8 cellular contexts compared by ENCODE assay signal in the genomic region with DNA sequence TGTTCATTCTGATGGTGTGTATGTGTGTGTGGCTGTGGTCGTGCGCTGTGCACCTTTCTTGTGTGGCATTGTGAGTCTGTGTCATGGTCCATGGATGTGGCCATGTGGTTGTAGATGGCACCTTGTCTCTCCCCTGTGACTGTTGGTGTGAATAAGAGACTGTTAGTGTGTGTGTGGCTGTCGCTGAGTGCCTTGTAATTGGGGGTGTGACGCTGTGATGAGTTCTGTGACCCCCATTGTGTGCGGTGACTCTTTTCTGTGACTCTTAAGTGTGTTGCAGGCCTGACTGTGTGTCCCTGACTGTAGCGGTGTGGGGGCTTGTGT. TPM values are rescaled to one million over a fixed set of nuclear protein-coding genes. Genes with fewer than 3 reads are reported as not detected.
DNase-seq lines count a peak whose midpoint lies in the region; ATAC-seq, FAIRE-seq and TF ChIP-seq lines count a peak whose summit lies in the region.

No MANE protein-coding gene starts in this region.

- H3K18ac ChIP-seq in H1 (ENCODE audit: extremely low read depth, low read length): no peak overlapping the region

- no peak overlapping the region for H2BK120ac ChIP-seq in H1 (replicated peaks; ENCODE audit: low read depth, low read length)

- H3K79me2 ChIP-seq in H1 (ENCODE audit: control insufficient read depth in 1 of 2, insufficient read depth in 2 of 2, low read length in 2 of 2): no peaks in the 10 kb centered on the region
- no peaks in the 10 kb centered on the region for H3K79me2 ChIP-seq in neural progenitor cell (ENCODE audit: low read depth)

- peaks cover 13% of the 10 kb centered on the region; the same call in 1 of the 2 replicates for H3K23me2 ChIP-seq in H1 (ENCODE audit: low read depth, low read length)

- 84% methylated on average over 6 of the region's 6 CpGs; no CpG with 5 or more reads in 1 of the 2 experiments for WGBS in H1 (ENCODE audit: extremely low coverage in 1 of 2, insufficient coverage in 1 of 2, insufficient read length in 1 of 2, insufficient replicate concordance in 2 of 2, low coverage in 1 of 2, low lambda C conversion rate in 2 of 2, missing lambda C conversion rate in 1 of 2), 2 experiments

- POLR2A ChIA-PET in BJ (lab: Charles Lee): no interaction called here
- POLR2A ChIA-PET in H1 (lab: Charles Lee; ENCODE audit: partially characterized antibody): interaction anchor here (1.8 kb wide), 1 partner anchor 14 kb away, joined by 6 read pairs; no protein-coding TSS in a partner anchor

- no peak overlapping the region for H4K5ac ChIP-seq in H1 (ENCODE audit: insufficient read length, low read depth, low read length)

- ATAC-seq in GM18907 (IDR thresholded peaks at IDR 0.05; ENCODE audit: unreplicated experiment): no peak

- H3K4ac ChIP-seq in H1 (replicated peaks; ENCODE audit: insufficient read length, low read depth, low read length): no peak overlapping the region

- H3K9me3 Mint-ChIP-seq in neural progenitor cell: no peaks in the 10 kb centered on the region

- TF ChIP-seq CTCF in BJ (IDR thresholded peaks at IDR 0.05; ENCODE audit: insufficient read depth, low read depth, low read length): no peak
- no peak for TF ChIP-seq CTCF in H1 (IDR thresholded peaks at IDR 0.05; ENCODE audit: control extremely low read depth in 1 of 3, insufficient read depth in 1 of 3, low read depth in 1 of 3, low read length in 3 of 3)
- no peak for TF ChIP-seq CTCF in neural progenitor cell (IDR thresholded peaks at IDR 0.05)

- no peak overlapping the region for H4K91ac ChIP-seq in H1 (replicated peaks; ENCODE audit: insufficient read length, low read length)

- H3K36me3 Mint-ChIP-seq in neural progenitor cell: no peaks in the 10 kb centered on the region

- H2AFZ ChIP-seq in H1 (ENCODE audit: low read length): no peak overlapping the region
- H2AFZ ChIP-seq in neural progenitor cell (replicated peaks): no peak overlapping the region

- peak overlapping the region; percentile 97 for H2AK5ac ChIP-seq in H1 (ENCODE audit: low read depth, low read length)

- H3K27ac Mint-ChIP-seq in neural progenitor cell: peak overlapping the region; percentile 55

- no peak overlapping the region for H3K56ac ChIP-seq in H1 (replicated peaks; ENCODE audit: insufficient read length, low read depth, low read length)

- no peak for TF ChIP-seq POLR2A in H1 (IDR thresholded peaks at IDR 0.05; ENCODE audit: control extremely low read depth in 1 of 2, low read depth in 2 of 2, low read length in 2 of 2)

- H2BK20ac ChIP-seq in H1 (ENCODE audit: low read length): peak overlapping the region; percentile 61; the same call in 1 of the 2 replicates

- H3K4me3 Mint-ChIP-seq in neural progenitor cell: peak overlapping the region; percentile 79

- H3K27me3 Mint-ChIP-seq in neural progenitor cell (ENCODE audit: insufficient read depth, low read depth): peaks cover 26% of the 10 kb centered on the region

- H3K23ac ChIP-seq in H1 (ENCODE audit: insufficient read length): no peak overlapping the region

- no peak for TF ChIP-seq EP300 in H1 (IDR thresholded peaks at IDR 0.05; ENCODE audit: borderline replicate concordance in 1 of 2, low read depth in 2 of 2, low read length in 2 of 2)

- peaks cover 9% of the 10 kb centered on the region for H3F3A ChIP-seq in neural progenitor cell (ENCODE audit: low read depth)

- peak overlapping the region; percentile 90 for H2BK12ac ChIP-seq in H1 (ENCODE audit: low read depth, low read length)

- H3K27me3 ChIP-seq in BJ (ENCODE audit: control insufficient read depth, insufficient read depth, low read length) (no peaks in the 10 kb centered on the region), NT2/D1 (ENCODE audit: insufficient read depth, insufficient read length) (peaks cover 10% of the 10 kb centered on the region), H1 (replicated peaks in 1 of 4; ENCODE audit: control insufficient read depth in 3 of 4, extremely low read depth in 1 of 4, insufficient read depth in 3 of 4, low read length in 3 of 4) (peaks cover 0 to 17% (median 12%) of the 10 kb centered on the region in 4 experiments; a peak in 3 of 7 replicates), neural progenitor cell (peaks cover 56% of the 10 kb centered on the region)

- H3K4me1 ChIP-seq in NT2/D1 (ENCODE audit: insufficient read depth, insufficient read length) (peaks cover 13% of the 10 kb centered on the region), H1 (replicated peaks in 1 of 4; ENCODE audit: control insufficient read depth in 3 of 4, insufficient read depth in 4 of 4, low read length in 3 of 4) (peaks cover 3 to 11% (median 8%) of the 10 kb centered on the region in 4 experiments), neural progenitor cell (peaks cover 3% of the 10 kb centered on the region)

- H3K4me2 ChIP-seq in H1 (ENCODE audit: insufficient read depth in 1 of 2, low read depth in 2 of 2, low read length in 2 of 2) (peak overlapping the region; percentile 61 to 94), neural progenitor cell (no peak overlapping the region)

- no peaks in the 10 kb centered on the region for H3K9me3 ChIP-seq in NT2/D1 (ENCODE audit: insufficient read depth, low read length)
- no peaks in the 10 kb centered on the region for H3K9me3 ChIP-seq in H1 (ENCODE audit: insufficient read depth in 2 of 2, low read depth in 1 of 2, low read length in 1 of 2)
- no peaks in the 10 kb centered on the region for H3K9me3 ChIP-seq in neural progenitor cell (ENCODE audit: low read depth)

- no peak overlapping the region for H3K14ac ChIP-seq in H1 (ENCODE audit: insufficient read length)

- H4K8ac ChIP-seq in H1 (ENCODE audit: extremely low read depth, insufficient read depth, low read length): no peak overlapping the region

- FAIRE-seq in H1 (lab: Jason Lieb, UNC): no peak

- peak overlapping the region; percentile 95; the same call in 1 of the 2 replicates for H2BK15ac ChIP-seq in H1 (ENCODE audit: low read length)

- peaks cover 3% of the 10 kb centered on the region; the same call in 1 of the 2 replicates for H3K79me1 ChIP-seq in H1 (ENCODE audit: low read depth, low read length)

- peaks cover 19% of the 10 kb centered on the region for H3K4me1 Mint-ChIP-seq in neural progenitor cell

- H3K9ac ChIP-seq in NT2/D1 (ENCODE audit: insufficient read length, low read depth) (no peak overlapping the region), H1 (replicated peaks in 1 of 4; ENCODE audit: extremely low read depth in 1 of 4, low read depth in 3 of 4, low read length in 3 of 4) (peak overlapping the region in 1 of 4 experiments; percentile 18; a peak in 1 of 7 replicates), neural progenitor cell (no peak overlapping the region)

- no peak overlapping the region for H3K27ac ChIP-seq in H1 (ENCODE audit: low read depth, low read length)
- H3K27ac ChIP-seq in neural progenitor cell: no peak overlapping the region

- no peak for TF ChIP-seq RAD21 in H1 (IDR thresholded peaks at IDR 0.05 in 1 of 2, conservative IDR thresholded peaks at IDR 0.05 in 1 of 2; ENCODE audit: low read depth in 2 of 2, low read length in 2 of 2)

- H3K4me3 ChIP-seq in BJ (ENCODE audit: low read depth, low read length) (peak overlapping the region; percentile 62), NT2/D1 (ENCODE audit: insufficient read length, low read depth) (peak overlapping the region; percentile 36), H1 (ENCODE audit: extremely low read depth in 1 of 4, insufficient read depth in 2 of 4, low read depth in 3 of 4, low read length in 4 of 4) (peak overlapping the region; percentile 22 to 61 (median 36); a peak in 5 of 8 replicates), neural progenitor cell (no peak overlapping the region)

- CTCF ChIA-PET in BJ (lab: Yijun Ruan, JAX) (no interaction called here), H1 (lab: Charles Lee; ENCODE audit: partially characterized antibody) (no interaction called here)

- H2BK5ac ChIP-seq in H1 (ENCODE audit: low read depth, low read length): peak overlapping the region; percentile 85; the same call in 1 of the 2 replicates

- DNase-seq in BJ (ENCODE audit: low read depth): no peak
- DNase-seq in NT2/D1 (ENCODE audit: low read depth, low spot score): no peak
- DNase-seq in H1 (ENCODE audit: low read depth in 1 of 2, low spot score in 2 of 2): no peak
- no peak for DNase-seq in neural progenitor cell (ENCODE audit: low spot score)
- no peak for DNase-seq in SW 1271 (lab: John Stamatoyannopoulos, UW)
- DNase-seq in NCI-H1048 (lab: John Stamatoyannopoulos, UW): no peak
- no peak for DNase-seq in hippocampal formation (lab: John Stamatoyannopoulos, UW)

- peaks cover 5% of the 10 kb centered on the region; the same call in 1 of the 2 replicates for H3K36me3 ChIP-seq in BJ (ENCODE audit: control insufficient read depth, insufficient read depth, low read length)
- H3K36me3 ChIP-seq in NT2/D1 (ENCODE audit: insufficient read depth, insufficient read length, low read length): peaks cover 4% of the 10 kb centered on the region
- no peaks in the 10 kb centered on the region for H3K36me3 ChIP-seq in H1 (ENCODE audit: control insufficient read depth in 2 of 4, insufficient read depth in 4 of 4, low read length in 3 of 4)
- H3K36me3 ChIP-seq in neural progenitor cell: no peaks in the 10 kb centered on the region

- H4K20me1 ChIP-seq in H1 (replicated peaks in 1 of 2; ENCODE audit: control insufficient read depth in 1 of 2, insufficient read depth in 2 of 2, low read length in 2 of 2) (peaks cover 0 to 5% of the 10 kb centered on the region in 2 experiments), neural progenitor cell (ENCODE audit: low read depth) (peaks cover 9% of the 10 kb centered on the region)

RNA-seq across cellular contexts. Expression of gene PLPPR2, which starts 0.8 kb away (rescaled TPM):
- 19.2 and 30.5 TPM in 2 replicates for polyA plus RNA-seq in BJ (2011; rRNA removed)
- polyA minus RNA-seq in BJ (2011; rRNA and poly(A)+ RNA removed): 14.3 and 22.0 TPM in 2 replicates
- 9.5 and 11.7 TPM in 2 replicates for total RNA-seq in H1 (2021; fragmentation: NEBNext Ultra II Directional; extraction: Animal tissue kit (Norgen Biotek cat#: 25700))
- 7.2 and 14.9 TPM in 2 replicates for polyA plus RNA-seq in H1 (2011; rRNA removed)
- polyA plus RNA-seq in H1 (2011; cell fraction: cytosol; rRNA removed): 6.2 TPM
- 15.6 TPM for polyA plus RNA-seq in H1 (2011; cell fraction: nucleus; rRNA removed)
- 7.1 to 13.3 TPM (median 10.8 TPM) in 4 replicates for polyA plus RNA-seq in H1 (2012, experiment 1 of 2)
- 9.1 TPM for polyA plus RNA-seq in H1 (2012, experiment 2 of 2)
- polyA plus RNA-seq in H1 (2013, experiment 1 of 2): 13.4 TPM
- polyA plus RNA-seq in H1 (2013, experiment 2 of 2): 13.8 TPM
- 3.7 and 5.4 TPM in 2 replicates for polyA minus RNA-seq in H1 (2011; rRNA and poly(A)+ RNA removed)
- 5.9 TPM for polyA minus RNA-seq in H1 (2011; cell fraction: cytosol; rRNA and poly(A)+ RNA removed)
- polyA minus RNA-seq in H1 (2011; cell fraction: nucleus; rRNA and poly(A)+ RNA removed): 11.3 TPM
- 0.80 and 3.1 TPM in 2 replicates for total RNA-seq in neural progenitor cell (ENCODE audit: low replicate concordance)

RNA-seq across cellular contexts. Expression of gene CCDC159, which starts 9.7 kb away (rescaled TPM):
- polyA plus RNA-seq in BJ (2011; rRNA removed) (16.3 and 21.4 TPM in 2 replicates), H1 (2011; rRNA removed) (5.4 and 7.1 TPM in 2 replicates)
- 5.5 and 7.2 TPM in 2 replicates for polyA minus RNA-seq in BJ (2011; rRNA and poly(A)+ RNA removed)
- 4.0 and 5.5 TPM in 2 replicates for total RNA-seq in H1 (2021; fragmentation: NEBNext Ultra II Directional; extraction: Animal tissue kit (Norgen Biotek cat#: 25700))
- 9.4 TPM for polyA plus RNA-seq in H1 (2011; cell fraction: cytosol; rRNA removed)
- 18.9 TPM for polyA plus RNA-seq in H1 (2011; cell fraction: nucleus; rRNA removed)
- 7.4 to 11.5 TPM (median 8.6 TPM) in 4 replicates for polyA plus RNA-seq in H1 (2012, experiment 1 of 2)
- polyA plus RNA-seq in H1 (2012, experiment 2 of 2): 4.3 TPM
- 4.5 TPM for polyA plus RNA-seq in H1 (2013, experiment 1 of 2)
- 4.3 TPM for polyA plus RNA-seq in H1 (2013, experiment 2 of 2)
- polyA minus RNA-seq in H1 (2011; rRNA and poly(A)+ RNA removed): 5.1 and 6.5 TPM in 2 replicates
- not detected for polyA minus RNA-seq in H1 (2011; cell fraction: cytosol; rRNA and poly(A)+ RNA removed)
- 2.9 TPM for polyA minus RNA-seq in H1 (2011; cell fraction: nucleus; rRNA and poly(A)+ RNA removed)
- 1.8 and 4.4 TPM in 2 replicates for total RNA-seq in neural progenitor cell (ENCODE audit: low replicate concordance)

RNA-seq across cellular contexts. Expression of gene TMEM205, which starts 10.0 kb away (rescaled TPM):
- polyA plus RNA-seq in BJ (2011; rRNA removed) (89.8 and 107 TPM in 2 replicates), H1 (2011; rRNA removed) (423 and 441 TPM in 2 replicates)
- polyA minus RNA-seq in BJ (2011; rRNA and poly(A)+ RNA removed): 40.9 and 68.0 TPM in 2 replicates
- total RNA-seq in H1 (2021; fragmentation: NEBNext Ultra II Directional; extraction: Animal tissue kit (Norgen Biotek cat#: 25700)): 73.5 and 78.2 TPM in 2 replicates
- polyA plus RNA-seq in H1 (2011; cell fraction: cytosol; rRNA removed): 322 TPM
- 202 TPM for polyA plus RNA-seq in H1 (2011; cell fraction: nucleus; rRNA removed)
- polyA plus RNA-seq in H1 (2012, experiment 1 of 2): 102 to 132 TPM (median 127 TPM) in 4 replicates
- 255 TPM for polyA plus RNA-seq in H1 (2012, experiment 2 of 2)
- polyA plus RNA-seq in H1 (2013, experiment 1 of 2): 177 TPM
- polyA plus RNA-seq in H1 (2013, experiment 2 of 2): 224 TPM
- polyA minus RNA-seq in H1 (2011; rRNA and poly(A)+ RNA removed): 91.8 and 113 TPM in 2 replicates
- 47.5 TPM for polyA minus RNA-seq in H1 (2011; cell fraction: cytosol; rRNA and poly(A)+ RNA removed)
- 32.8 TPM for polyA minus RNA-seq in H1 (2011; cell fraction: nucleus; rRNA and poly(A)+ RNA removed)
- total RNA-seq in neural progenitor cell (ENCODE audit: low replicate concordance): 57.0 and 77.1 TPM in 2 replicates

RNA-seq across cellular contexts. Expression of gene RAB3D, which starts 16.6 kb away (rescaled TPM):
- 9.7 and 12.0 TPM in 2 replicates for polyA plus RNA-seq in BJ (2011; rRNA removed)
- 23.2 and 35.4 TPM in 2 replicates for polyA minus RNA-seq in BJ (2011; rRNA and poly(A)+ RNA removed)
- total RNA-seq in H1 (2021; fragmentation: NEBNext Ultra II Directional; extraction: Animal tissue kit (Norgen Biotek cat#: 25700)): 23.8 and 24.4 TPM in 2 replicates
- polyA plus RNA-seq in H1 (2011; rRNA removed): 17.8 and 23.3 TPM in 2 replicates
- 21.0 TPM for polyA plus RNA-seq in H1 (2011; cell fraction: cytosol; rRNA removed)
- 18.3 TPM for polyA plus RNA-seq in H1 (2011; cell fraction: nucleus; rRNA removed)
- 7.8 to 9.9 TPM (median 8.2 TPM) in 4 replicates for polyA plus RNA-seq in H1 (2012, experiment 1 of 2)
- 5.7 TPM for polyA plus RNA-seq in H1 (2012, experiment 2 of 2)
- polyA plus RNA-seq in H1 (2013, experiment 1 of 2): 8.5 TPM
- 8.8 TPM for polyA plus RNA-seq in H1 (2013, experiment 2 of 2)
- 108 and 115 TPM in 2 replicates for polyA minus RNA-seq in H1 (2011; rRNA and poly(A)+ RNA removed)
- polyA minus RNA-seq in H1 (2011; cell fraction: cytosol; rRNA and poly(A)+ RNA removed): 24.9 TPM
- 17.5 TPM for polyA minus RNA-seq in H1 (2011; cell fraction: nucleus; rRNA and poly(A)+ RNA removed)
- total RNA-seq in neural progenitor cell (ENCODE audit: low replicate concordance): 5.5 and 8.5 TPM in 2 replicates

RNA-seq across cellular contexts. Expression of gene SWSAP1, which starts 18.4 kb away (rescaled TPM):
- 1.0 TPM in 2 replicates for polyA plus RNA-seq in BJ (2011; rRNA removed)
- 0.14 and 0.57 TPM in 2 replicates for polyA minus RNA-seq in BJ (2011; rRNA and poly(A)+ RNA removed)
- total RNA-seq in H1 (2021; fragmentation: NEBNext Ultra II Directional; extraction: Animal tissue kit (Norgen Biotek cat#: 25700)): 3.1 and 3.2 TPM in 2 replicates
- 5.1 and 5.2 TPM in 2 replicates for polyA plus RNA-seq in H1 (2011; rRNA removed)
- polyA plus RNA-seq in H1 (2011; cell fraction: cytosol; rRNA removed): 3.7 TPM
- 3.3 TPM for polyA plus RNA-seq in H1 (2011; cell fraction: nucleus; rRNA removed)
- polyA plus RNA-seq in H1 (2012, experiment 1 of 2): 2.0 to 4.0 TPM (median 3.5 TPM) in 4 replicates
- polyA plus RNA-seq in H1 (2012, experiment 2 of 2): 3.0 TPM
- polyA plus RNA-seq in H1 (2013, experiment 1 of 2): 4.8 TPM
- polyA plus RNA-seq in H1 (2013, experiment 2 of 2): 4.5 TPM
- polyA minus RNA-seq in H1 (2011; rRNA and poly(A)+ RNA removed): 0.76 and 1.2 TPM in 2 replicates
- 2.0 TPM for polyA minus RNA-seq in H1 (2011; cell fraction: cytosol; rRNA and poly(A)+ RNA removed)
- polyA minus RNA-seq in H1 (2011; cell fraction: nucleus; rRNA and poly(A)+ RNA removed): 2.6 TPM
- 1.0 and 1.5 TPM in 2 replicates for total RNA-seq in neural progenitor cell (ENCODE audit: low replicate concordance)
